Comparison of ENCODE assay signal across 28 cellular contexts in genomic region chr14:41548666-41549065, GRCh38. TPM values are rescaled to one million over a fixed set of nuclear protein-coding genes. Genes with fewer than 3 reads are reported as not detected.
"Had no signal": no experiment of that assay in that cellular context is flagged by ENCODE, and none has a peak within 500 bp of the region (broad histone marks: within the 10 kb centered on the region; RNA-seq: fewer than 3 reads in every experiment).

No MANE protein-coding gene starts in this region.

- H3K27ac Mint-ChIP-seq: activated B cell treated with CpG ODN at 0.5 μM for 24 hours; activated CD4-positive, alpha-beta memory T cell treated with anti-CD3 and anti-CD28 coated beads, Interleukin-2, amount 10 ng/mL, durations not matched to agents 7 days and 5 days; activated naive CD8-positive, alpha-beta T cell treated with anti-CD3 and anti-CD28 coated beads for 36 hours; activated T-helper 17 cell treated with anti-CD3 and anti-CD28 coated beads, Interleukin-2, amount 50 U/mL, for 72 hours; nephron progenitor cell; T-cell; type B pancreatic cell had no signal

- H3K4me3 ChIP-seq: breast epithelium, left lung, stomach, testis had no signal

- DNase-seq: activated B cell treated with CpG ODN at 0.5 μM for 24 hours; activated CD4-positive, alpha-beta memory T cell treated with anti-CD3 and anti-CD28 coated beads, Interleukin-2, amount 10 ng/mL, durations not matched to agents 7 days and 5 days; activated CD4-positive, alpha-beta T cell treated with anti-CD3 and anti-CD28 coated beads for 4 hours; activated naive CD4-positive, alpha-beta T cell; activated naive CD8-positive, alpha-beta T cell treated with anti-CD3 and anti-CD28 coated beads for 36 hours; activated T-cell treated with anti-CD3 and anti-CD28 coated beads, Interleukin-2, amount 50 U/mL, for 1 hour; amygdala; effector CD8-positive, alpha-beta T cell; foreskin melanocyte; hypothalamus; left lung; nephron progenitor cell; nucleus accumbens; posterior cingulate gyrus; retina; SK-N-SH; stimulated activated CD4-positive, alpha-beta T cell treated with anti-CD3 and anti-CD28 coated beads, Interleukin-15, amount 100 ng/mL, for 24 hours; stimulated activated CD4-positive, alpha-beta T cell treated with anti-CD3 and anti-CD28 coated beads, Interleukin-2, amount 100 ng/mL, for 48 hours; stomach; T-cell; testis had no signal

- ATAC-seq: activated T-helper 17 cell treated with anti-CD3 and anti-CD28 coated beads, Interleukin-2, amount 50 U/mL, for 72 hours; esophagus mucosa; left lung; T-cell had no signal

- H3K36me3 Mint-ChIP-seq: activated naive CD8-positive, alpha-beta T cell treated with anti-CD3 and anti-CD28 coated beads for 36 hours; T-cell; type B pancreatic cell had no signal

- H3K27me3 ChIP-seq: breast epithelium, left lung, stomach, testis had no signal

- H3K36me3 ChIP-seq: breast epithelium, left lung, stomach had no signal

- H3K9me3 ChIP-seq: SK-N-SH, testis had no signal

- H3K27ac ChIP-seq: breast epithelium, left lung, stomach, testis had no signal

- H3K4me3 Mint-ChIP-seq: activated B cell treated with CpG ODN at 0.5 μM for 24 hours; activated CD4-positive, alpha-beta memory T cell treated with anti-CD3 and anti-CD28 coated beads, Interleukin-2, amount 10 ng/mL, durations not matched to agents 7 days and 5 days; activated naive CD8-positive, alpha-beta T cell treated with anti-CD3 and anti-CD28 coated beads for 36 hours; activated T-helper 17 cell treated with anti-CD3 and anti-CD28 coated beads, Interleukin-2, amount 50 U/mL, for 72 hours; nephron progenitor cell; T-cell; type B pancreatic cell had no signal

- H3K4me1 ChIP-seq: breast epithelium, left lung, stomach, testis had no signal

- FAIRE-seq: keratinocyte had no signal

- H3K27me3 Mint-ChIP-seq: activated B cell treated with CpG ODN at 0.5 μM for 24 hours; activated CD4-positive, alpha-beta memory T cell treated with anti-CD3 and anti-CD28 coated beads, Interleukin-2, amount 10 ng/mL, durations not matched to agents 7 days and 5 days; activated T-helper 17 cell treated with anti-CD3 and anti-CD28 coated beads, Interleukin-2, amount 50 U/mL, for 72 hours; T-cell; type B pancreatic cell had no signal

- H3K4me1 Mint-ChIP-seq: activated B cell treated with CpG ODN at 0.5 μM for 24 hours; activated CD4-positive, alpha-beta memory T cell treated with anti-CD3 and anti-CD28 coated beads, Interleukin-2, amount 10 ng/mL, durations not matched to agents 7 days and 5 days; activated T-helper 17 cell treated with anti-CD3 and anti-CD28 coated beads, Interleukin-2, amount 50 U/mL, for 72 hours; nephron progenitor cell; T-cell had no signal

- H3K9me3 Mint-ChIP-seq: activated B cell treated with CpG ODN at 0.5 μM for 24 hours; activated naive CD8-positive, alpha-beta T cell treated with anti-CD3 and anti-CD28 coated beads for 36 hours; nephron progenitor cell; type B pancreatic cell had no signal

RNA-seq across cellular contexts. Expression of gene LRFN5, which starts 58.0 kb away (rescaled TPM):
- total RNA-seq: activated CD4-positive, alpha-beta memory T cell treated with anti-CD3 and anti-CD28 coated beads, Interleukin-2, amount 10 ng/mL, durations not matched to agents 7 days and 5 days; activated naive CD8-positive, alpha-beta T cell treated with anti-CD3 and anti-CD28 coated beads for 36 hours; activated T-helper 17 cell treated with anti-CD3 and anti-CD28 coated beads, Interleukin-2, amount 50 U/mL, for 72 hours; myocyte; T-cell had no signal
- polyA plus RNA-seq: keratinocyte, mammary epithelial cell, SK-N-SH had no signal
